In genomic region chr15:29074045-29074444, GRCh38 we compare ENCODE assay signal across 24 cellular contexts.
DNase-seq lines count a peak whose midpoint lies in the region; ATAC-seq, FAIRE-seq and TF ChIP-seq lines count a peak whose summit lies in the region.
"Had no signal": no experiment of that assay in that cellular context is flagged by ENCODE, and none has a peak within 500 bp of the region (broad histone marks: within the 10 kb centered on the region; RNA-seq: fewer than 3 reads in every experiment).

No MANE protein-coding gene starts in this region.

- peaks cover 4% of the 10 kb centered on the region; the same call in 1 of the 3 replicates for H3K79me2 ChIP-seq in K562 (ENCODE audit: control insufficient read depth, insufficient read depth, low read length)

- in situ Hi-C loops in K562 (cut with MboI), result no loop called here

- intact Hi-C loops in MCF 10A (cut with micrococcal nuclease), result no loop called here
- intact Hi-C loops in breast epithelium (cut with DNase I; ENCODE audit: low total_unique reads), result loop anchor here (2.0 kb wide), 1 partner anchor 29 kb away; no protein-coding TSS in a partner anchor
- intact Hi-C loops in K562 (cut with micrococcal nuclease), result no loop called here
- intact Hi-C loops in uterus (cut with DNase I; ENCODE audit: low total_unique reads), result no loop called here
- intact Hi-C loops in esophagus squamous epithelium (cut with DNase I), result no loop called here

- H3K4me2 ChIP-seq in K562 (ENCODE audit: insufficient read depth, low read length), result no peak overlapping the region
- H3K4me2 ChIP-seq: A549 had no signal

- no peak for TF ChIP-seq CTCF in MCF 10A (IDR thresholded peaks at IDR 0.05; ENCODE audit: unreplicated experiment)
- no peak for TF ChIP-seq CTCF in breast epithelium (IDR thresholded peaks at IDR 0.05)
- TF ChIP-seq CTCF in K562 (IDR thresholded peaks at IDR 0.05 in 2 of 3, conservative IDR thresholded peaks at IDR 0.05 in 1 of 3; ENCODE audit: insufficient read depth in 2 of 3, low read depth in 1 of 3, low read length in 3 of 3), result no peak
- TF ChIP-seq CTCF in foreskin keratinocyte (conservative IDR thresholded peaks at IDR 0.05), result no peak
- TF ChIP-seq CTCF in uterus (IDR thresholded peaks at IDR 0.05), result no peak
- TF ChIP-seq CTCF in esophagus squamous epithelium (IDR thresholded peaks at IDR 0.05), result no peak

- H3K27me3 Mint-ChIP-seq in MCF 10A (ENCODE audit: insufficient read depth, unreplicated experiment), result no peaks in the 10 kb centered on the region
- H3K27me3 Mint-ChIP-seq in activated CD8-positive, alpha-beta T cell treated with anti-CD3 and anti-CD28 coated beads, Interleukin-2, amount 10 ng/mL, durations not matched to agents 7 days and 5 days (ENCODE audit: low read depth), result no peaks in the 10 kb centered on the region
- H3K27me3 Mint-ChIP-seq: central memory CD8-positive, alpha-beta T cell; IgD-negative memory B cell; T-cell had no signal

- BruUV-seq in MCF 10A (replicated peaks; lab: Mats Ljungman, UMichigan), result no TSS peak
- BruUV-seq in K562 (replicated peaks; lab: Mats Ljungman, UMichigan), result no TSS peak

- no peak for TF ChIP-seq RAD21 in K562 (CRISPR knock-in tag; conservative IDR thresholded peaks at IDR 0.05 in 1 of 2, IDR thresholded peaks at IDR 0.05 in 1 of 2)

- H3K27ac Mint-ChIP-seq in MCF 10A (ENCODE audit: low read depth, unreplicated experiment), result no peak overlapping the region
- no peak overlapping the region for H3K27ac Mint-ChIP-seq in activated CD8-positive, alpha-beta T cell treated with anti-CD3 and anti-CD28 coated beads, Interleukin-2, amount 10 ng/mL, durations not matched to agents 7 days and 5 days
- H3K27ac Mint-ChIP-seq: IgD-negative memory B cell; stimulated activated effector memory CD8-positive, alpha-beta T cell treated with anti-CD3 and anti-CD28 coated beads, Interleukin-12 subunit alpha, Interleukin-12 subunit beta, amount 100 ng/mL, for 72 hours; T-cell had no signal

- H3K36me3 Mint-ChIP-seq in MCF 10A (ENCODE audit: insufficient read depth, unreplicated experiment), result peaks cover 5% of the 10 kb centered on the region
- no peaks in the 10 kb centered on the region for H3K36me3 Mint-ChIP-seq in activated CD8-positive, alpha-beta T cell treated with anti-CD3 and anti-CD28 coated beads, Interleukin-2, amount 10 ng/mL, durations not matched to agents 7 days and 5 days (ENCODE audit: low read depth)
- H3K36me3 Mint-ChIP-seq: IgD-negative memory B cell; stimulated activated effector memory CD8-positive, alpha-beta T cell treated with anti-CD3 and anti-CD28 coated beads, Interleukin-12 subunit alpha, Interleukin-12 subunit beta, amount 100 ng/mL, for 72 hours had no signal

- H3K9ac ChIP-seq in K562 (ENCODE audit: insufficient read depth in 1 of 2, low read depth in 2 of 2, low read length in 2 of 2), result no peak overlapping the region
- H3K9ac ChIP-seq: GM23248 had no signal

- no peak overlapping the region for H3K4me3 ChIP-seq in breast epithelium
- H3K4me3 ChIP-seq in K562, result no peak overlapping the region
- no peak overlapping the region for H3K4me3 ChIP-seq in uterus
- H3K4me3 ChIP-seq in esophagus squamous epithelium, result no peak overlapping the region
- H3K4me3 ChIP-seq: A549, GM23248, upper lobe of right lung had no signal

- peaks cover 8% of the 10 kb centered on the region for H3K9me3 Mint-ChIP-seq in MCF 10A (ENCODE audit: unreplicated experiment)
- H3K9me3 Mint-ChIP-seq in activated CD8-positive, alpha-beta T cell treated with anti-CD3 and anti-CD28 coated beads, Interleukin-2, amount 10 ng/mL, durations not matched to agents 7 days and 5 days (ENCODE audit: insufficient read depth), result no peaks in the 10 kb centered on the region
- H3K9me3 Mint-ChIP-seq: activated T-cell treated with anti-CD3 and anti-CD28 coated beads, Interleukin-2, amount 50 U/mL, for 4 hours; stimulated activated effector memory CD8-positive, alpha-beta T cell treated with anti-CD3 and anti-CD28 coated beads, Interleukin-12 subunit alpha, Interleukin-12 subunit beta, amount 100 ng/mL, for 72 hours had no signal

- H3K27me3 ChIP-seq in breast epithelium (no peaks in the 10 kb centered on the region), K562 (ENCODE audit: control insufficient read depth in 2 of 2, insufficient read depth in 2 of 2, low read length in 2 of 2) (no peaks in the 10 kb centered on the region), foreskin keratinocyte (no peaks in the 10 kb centered on the region), uterus (no peaks in the 10 kb centered on the region), esophagus squamous epithelium (no peaks in the 10 kb centered on the region)
- H3K27me3 ChIP-seq: upper lobe of right lung had no signal

- ATAC-seq in K562 (no peak), foreskin keratinocyte (peak; percentile 86), SK-N-SH treated with all-trans-retinoic acid at 6 μM for 48 hours (no peak)
- ATAC-seq in activated CD8-positive, alpha-beta T cell treated with anti-CD3 and anti-CD28 coated beads, Interleukin-2, amount 10 ng/mL, durations not matched to agents 7 days and 5 days, result no peak
- ATAC-seq: A549; activated T-cell treated with anti-CD3 and anti-CD28 coated beads, Interleukin-2, amount 50 U/mL, for 4 hours; left lobe of liver; stimulated activated effector memory CD8-positive, alpha-beta T cell treated with anti-CD3 and anti-CD28 coated beads, Interleukin-12 subunit alpha, Interleukin-12 subunit beta, amount 100 ng/mL, for 72 hours; T-cell; upper lobe of right lung had no signal

- 47% methylated on average over 4 of the region's 4 CpGs for WGBS in K562 (ENCODE audit: insufficient coverage, low coverage, missing lambda C conversion rate)
- 38 to 40% methylated on average over 4 of the region's 4 CpGs for whole genome bisulfite sequencing in esophagus squamous epithelium, 2 donors

- peaks cover 6% of the 10 kb centered on the region for H3K4me1 Mint-ChIP-seq in MCF 10A (ENCODE audit: insufficient read depth, unreplicated experiment)
- no peaks in the 10 kb centered on the region for H3K4me1 Mint-ChIP-seq in activated CD8-positive, alpha-beta T cell treated with anti-CD3 and anti-CD28 coated beads, Interleukin-2, amount 10 ng/mL, durations not matched to agents 7 days and 5 days (ENCODE audit: low read depth)
- H3K4me1 Mint-ChIP-seq: central memory CD8-positive, alpha-beta T cell; IgD-negative memory B cell; stimulated activated effector memory CD8-positive, alpha-beta T cell treated with anti-CD3 and anti-CD28 coated beads, Interleukin-12 subunit alpha, Interleukin-12 subunit beta, amount 100 ng/mL, for 72 hours had no signal

- H3K4me3 Mint-ChIP-seq in MCF 10A (ENCODE audit: unreplicated experiment), result no peak overlapping the region
- no peak overlapping the region for H3K4me3 Mint-ChIP-seq in activated CD8-positive, alpha-beta T cell treated with anti-CD3 and anti-CD28 coated beads, Interleukin-2, amount 10 ng/mL, durations not matched to agents 7 days and 5 days
- H3K4me3 Mint-ChIP-seq: activated T-cell treated with anti-CD3 and anti-CD28 coated beads, Interleukin-2, amount 50 U/mL, for 4 hours; central memory CD8-positive, alpha-beta T cell; IgD-negative memory B cell; stimulated activated effector memory CD8-positive, alpha-beta T cell treated with anti-CD3 and anti-CD28 coated beads, Interleukin-12 subunit alpha, Interleukin-12 subunit beta, amount 100 ng/mL, for 72 hours; T-cell had no signal

- TF ChIP-seq POLR2A in breast epithelium (IDR thresholded peaks at IDR 0.05) (no peak), K562 (conservative IDR thresholded peaks at IDR 0.05) (no peak), uterus (IDR thresholded peaks at IDR 0.05) (no peak), esophagus squamous epithelium (IDR thresholded peaks at IDR 0.05) (no peak)

- no peak overlapping the region for H2AFZ ChIP-seq in K562 (ENCODE audit: low read depth, low read length)
- H2AFZ ChIP-seq: GM23248 had no signal

- no peaks in the 10 kb centered on the region for H3K36me3 ChIP-seq in breast epithelium
- peaks cover 8% of the 10 kb centered on the region; the same call in 1 of the 3 replicates for H3K36me3 ChIP-seq in K562 (ENCODE audit: control insufficient read depth, insufficient read depth, low read length)
- no peaks in the 10 kb centered on the region for H3K36me3 ChIP-seq in uterus
- H3K36me3 ChIP-seq in esophagus squamous epithelium, result no peaks in the 10 kb centered on the region
- H3K36me3 ChIP-seq: upper lobe of right lung had no signal

- H3K9me3 ChIP-seq in breast epithelium (no peaks in the 10 kb centered on the region), K562 (replicated peaks; ENCODE audit: control insufficient read depth, insufficient read depth, low read depth, low read length) (0 out of 2 replicates have a peak, but pooled peaks cover 3% of the 10 kb centered on the region), uterus (no peaks in the 10 kb centered on the region), esophagus squamous epithelium (no peaks in the 10 kb centered on the region)
- H3K9me3 ChIP-seq: upper lobe of right lung had no signal

- no peak overlapping the region for H3K27ac ChIP-seq in breast epithelium
- no peak overlapping the region for H3K27ac ChIP-seq in K562 (ENCODE audit: extremely low read depth, low read depth, low read length)
- no peak overlapping the region for H3K27ac ChIP-seq in foreskin keratinocyte
- no peak overlapping the region for H3K27ac ChIP-seq in uterus
- H3K27ac ChIP-seq in esophagus squamous epithelium, result no peak overlapping the region
- H3K27ac ChIP-seq: A549, GM23248, upper lobe of right lung had no signal

- POLR2A ChIA-PET in MCF 10A (lab: Yijun Ruan, JAX) (no interaction called here), K562 (lab: Yijun Ruan, JAX) (no interaction called here)
- POLR2A ChIA-PET in activated CD8-positive, alpha-beta T cell treated with anti-CD3 and anti-CD28 coated beads, Interleukin-2, amount 10 ng/mL, durations not matched to agents 7 days and 5 days (lab: Charles Lee), result no interaction called here

- CTCF ChIA-PET in MCF 10A (lab: Yijun Ruan, JAX), result no interaction called here
- CTCF ChIA-PET in K562 (lab: Yijun Ruan, JAX; ENCODE audit: low intra/inter-chr PET ratio), result no interaction called here
- CTCF ChIA-PET in activated CD8-positive, alpha-beta T cell treated with anti-CD3 and anti-CD28 coated beads, Interleukin-2, amount 10 ng/mL, durations not matched to agents 7 days and 5 days (lab: Charles Lee), result no interaction called here

- no peaks in the 10 kb centered on the region for H3K9me1 ChIP-seq in K562 (ENCODE audit: control insufficient read depth, insufficient read depth, low read length)

- H3K4me1 ChIP-seq in breast epithelium (no peaks in the 10 kb centered on the region), K562 (replicated peaks in 1 of 2; ENCODE audit: control insufficient read depth in 2 of 2, insufficient read depth in 2 of 2, low read length in 2 of 2) (no peaks in the 10 kb centered on the region), foreskin keratinocyte (peaks cover 10% of the 10 kb centered on the region), uterus (no peaks in the 10 kb centered on the region), esophagus squamous epithelium (no peaks in the 10 kb centered on the region)
- H3K4me1 ChIP-seq: A549, upper lobe of right lung had no signal

- no peak for TF ChIP-seq EP300 in K562 (IDR thresholded peaks at IDR 0.05; ENCODE audit: low read length)

- FAIRE-seq in K562 (lab: Jason Lieb, UNC), result peak; percentile 75
- FAIRE-seq: A549 had no signal

- DNase-seq in MCF 10A (ENCODE audit: unreplicated experiment) (peak; percentile 10), breast epithelium (ENCODE audit: low spot score in 2 of 2) (no peak), K562 (ENCODE audit: extremely low read depth in 1 of 4, low spot score in 3 of 4) (no peak), foreskin keratinocyte (peak; percentile 70 to 86), uterus (no peak), esophagus squamous epithelium (lab: John Stamatoyannopoulos, UW) (no peak)
- DNase-seq in activated CD8-positive, alpha-beta T cell treated with anti-CD3 and anti-CD28 coated beads, Interleukin-2, amount 10 ng/mL, durations not matched to agents 7 days and 5 days, result no peak
- DNase-seq: activated CD4-positive, alpha-beta T cell treated with anti-CD3 and anti-CD28 coated beads for 48 hours; activated gamma-delta T cell; activated T-cell treated with anti-CD3 and anti-CD28 coated beads, Interleukin-2, amount 50 U/mL, for 4 hours; GM23248; mesenchymal stem cell; NCI-H1092 treated with DMSO at 0.1 percent for 48 hours; NCI-H2081 treated with DMSO at 0.1 percent for 48 hours; NCI-H446; RPMI8226; T-cell had no signal

- H4K20me1 ChIP-seq in K562 (replicated peaks; ENCODE audit: control insufficient read depth, insufficient read depth, low read length), result peaks cover 9% of the 10 kb centered on the region

Comparison
In these comparisons a context has a peak if more than half of its experiments do, and no peak if none do; other contexts are left out.
1. DNase-seq: peak in MCF 10A (single experiment) and foreskin keratinocyte (2 of 2); none in breast epithelium (0 of 2), K562 (0 of 4), activated CD8-positive, alpha-beta T cell treated with anti-CD3 and anti-CD28 coated beads, Interleukin-2, amount 10 ng/mL, durations not matched to agents 7 days and 5 days (single experiment), uterus (0 of 2) and esophagus squamous epithelium (single experiment).